1 cellular context compared by ENCODE assay signal in the genomic region with DNA sequence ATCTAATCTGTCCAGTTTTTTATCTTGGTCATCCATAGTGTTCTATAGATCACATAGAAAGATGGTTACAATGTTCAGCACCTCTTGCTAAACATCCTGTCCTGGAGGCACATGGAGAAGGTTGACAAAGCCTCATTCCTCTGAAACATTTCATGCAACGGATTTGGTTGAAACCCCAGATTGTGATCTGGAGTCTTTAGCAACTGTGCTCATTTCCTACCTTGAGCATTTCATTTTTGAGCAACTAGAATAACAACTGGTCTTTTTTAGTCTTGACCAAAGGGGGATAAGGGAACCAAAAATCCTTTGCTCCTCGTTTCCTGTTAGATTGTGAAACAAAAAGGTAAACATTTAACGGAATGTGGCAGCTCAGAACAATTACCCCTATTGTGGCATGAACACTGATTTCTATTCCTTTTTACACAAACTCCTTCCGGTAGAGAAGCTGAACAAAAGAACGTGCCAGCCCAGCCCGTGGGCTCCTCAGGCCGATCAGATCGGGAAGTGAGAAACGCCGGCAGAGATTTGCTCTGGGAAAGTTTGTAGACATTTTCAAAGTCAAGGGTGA.
TF ChIP-seq lines count a peak whose summit lies in the region.

No MANE protein-coding gene starts in this region.

TF ChIP-seq in HepG2, 621 proteins besides CTCF, POLR2A, EP300 and RAD21 (continued from another document and continues in another):
- TF ChIP-seq ZNF609 (CRISPR knock-in tag; IDR thresholded peaks at IDR 0.05; ENCODE audit: borderline replicate concordance) (peak; percentile 65; the same call in 1 of the 2 replicates), ZNF234 (CRISPR knock-in tag; conservative IDR thresholded peaks at IDR 0.05) (no peak), ATF7-NPFF (CRISPR knock-in tag; IDR thresholded peaks at IDR 0.05; ENCODE audit: low read depth) (no peak), FOXK1 (CRISPR knock-in tag; IDR thresholded peaks at IDR 0.05; ENCODE audit: borderline replicate concordance, low read depth) (peak; percentile 72; the same call in 1 of the 2 replicates), ZNF276 (CRISPR knock-in tag; IDR thresholded peaks at IDR 0.05; ENCODE audit: low read depth) (no peak), RXRA (CRISPR knock-in tag; IDR thresholded peaks at IDR 0.05) (no peak; the same call in 1 of the 2 replicates), FOXC1 (CRISPR knock-in tag; IDR thresholded peaks at IDR 0.05; ENCODE audit: borderline replicate concordance) (no peak), POLR2G (IDR thresholded peaks at IDR 0.05; ENCODE audit: low read depth, low read length) (peak; percentile 31), ATF4 (CRISPR knock-in tag; IDR thresholded peaks at IDR 0.05) (peak in 1 of 2 experiments; percentile 86; a peak in 2 of 4 replicates), ZNF512B (CRISPR knock-in tag; IDR thresholded peaks at IDR 0.05; ENCODE audit: borderline replicate concordance) (no peak), ZFP36L1 (CRISPR knock-in tag; IDR thresholded peaks at IDR 0.05) (peak; percentile 20; the same call in 1 of the 2 replicates), TFAP4 (IDR thresholded peaks at IDR 0.05; ENCODE audit: borderline replicate concordance, low read depth) (peak; percentile 56; the same call in 1 of the 2 replicates), ERF (CRISPR knock-in tag; IDR thresholded peaks at IDR 0.05) (peak; percentile 89), NFIC (IDR thresholded peaks at IDR 0.05; ENCODE audit: low read length) (peak; percentile 94), NFATC3 (CRISPR knock-in tag; IDR thresholded peaks at IDR 0.05) (no peak), AHDC1 (CRISPR knock-in tag; IDR thresholded peaks at IDR 0.05; ENCODE audit: borderline replicate concordance) (peak; percentile 88), ZBTB21 (CRISPR knock-in tag; IDR thresholded peaks at IDR 0.05) (no peak; the same call in 1 of the 2 replicates), IKZF4 (CRISPR knock-in tag; IDR thresholded peaks at IDR 0.05; ENCODE audit: borderline replicate concordance, low read depth, not compliant biosample characterization) (no peak), ZNF33B (CRISPR knock-in tag; IDR thresholded peaks at IDR 0.05) (no peak), REPIN1 (CRISPR knock-in tag; IDR thresholded peaks at IDR 0.05; ENCODE audit: borderline replicate concordance, low read depth) (0 out of 2 replicates have a peak, but pooled peaks have one; percentile 39), POLR2AphosphoS2 (IDR thresholded peaks at IDR 0.05; ENCODE audit: low read depth, low read length) (no peak)
- TF ChIP-seq, protein P1, sequence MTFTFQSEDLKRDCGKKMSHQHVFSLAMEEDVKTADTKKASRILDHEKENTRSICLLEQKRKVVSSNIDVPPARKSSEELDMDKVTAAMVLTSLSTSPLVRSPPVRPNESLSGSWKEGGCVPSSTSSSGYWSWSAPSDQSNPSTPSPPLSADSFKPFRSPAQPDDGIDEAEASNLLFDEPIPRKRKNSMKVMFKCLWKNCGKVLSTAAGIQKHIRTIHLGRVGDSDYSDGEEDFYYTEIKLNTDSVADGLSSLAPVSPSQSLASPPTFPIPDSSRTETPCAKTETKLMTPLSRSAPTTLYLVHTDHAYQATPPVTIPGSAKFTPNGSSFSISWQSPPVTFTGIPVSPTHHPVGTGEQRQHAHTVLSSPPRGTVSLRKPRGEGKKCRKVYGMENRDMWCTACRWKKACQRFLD (CRISPR knock-in tag; IDR thresholded peaks at IDR 0.05; ENCODE audit: borderline replicate concordance): no peak
- TF ChIP-seq, protein P2, sequence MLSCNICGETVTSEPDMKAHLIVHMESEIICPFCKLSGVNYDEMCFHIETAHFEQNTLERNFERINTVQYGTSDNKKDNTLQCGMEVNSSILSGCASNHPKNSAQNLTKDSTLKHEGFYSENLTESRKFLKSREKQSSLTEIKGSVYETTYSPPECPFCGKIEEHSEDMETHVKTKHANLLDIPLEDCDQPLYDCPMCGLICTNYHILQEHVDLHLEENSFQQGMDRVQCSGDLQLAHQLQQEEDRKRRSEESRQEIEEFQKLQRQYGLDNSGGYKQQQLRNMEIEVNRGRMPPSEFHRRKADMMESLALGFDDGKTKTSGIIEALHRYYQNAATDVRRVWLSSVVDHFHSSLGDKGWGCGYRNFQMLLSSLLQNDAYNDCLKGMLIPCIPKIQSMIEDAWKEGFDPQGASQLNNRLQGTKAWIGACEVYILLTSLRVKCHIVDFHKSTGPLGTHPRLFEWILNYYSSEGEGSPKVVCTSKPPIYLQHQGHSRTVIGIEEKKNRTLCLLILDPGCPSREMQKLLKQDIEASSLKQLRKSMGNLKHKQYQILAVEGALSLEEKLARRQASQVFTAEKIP (CRISPR knock-in tag; IDR thresholded peaks at IDR 0.05; ENCODE audit: borderline replicate concordance): no peak
- TF ChIP-seq, protein P3, sequence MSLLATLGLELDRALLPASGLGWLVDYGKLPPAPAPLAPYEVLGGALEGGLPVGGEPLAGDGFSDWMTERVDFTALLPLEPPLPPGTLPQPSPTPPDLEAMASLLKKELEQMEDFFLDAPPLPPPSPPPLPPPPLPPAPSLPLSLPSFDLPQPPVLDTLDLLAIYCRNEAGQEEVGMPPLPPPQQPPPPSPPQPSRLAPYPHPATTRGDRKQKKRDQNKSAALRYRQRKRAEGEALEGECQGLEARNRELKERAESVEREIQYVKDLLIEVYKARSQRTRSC (CRISPR knock-in tag; IDR thresholded peaks at IDR 0.05; ENCODE audit: low read depth): no peak
- TF ChIP-seq, protein P4, sequence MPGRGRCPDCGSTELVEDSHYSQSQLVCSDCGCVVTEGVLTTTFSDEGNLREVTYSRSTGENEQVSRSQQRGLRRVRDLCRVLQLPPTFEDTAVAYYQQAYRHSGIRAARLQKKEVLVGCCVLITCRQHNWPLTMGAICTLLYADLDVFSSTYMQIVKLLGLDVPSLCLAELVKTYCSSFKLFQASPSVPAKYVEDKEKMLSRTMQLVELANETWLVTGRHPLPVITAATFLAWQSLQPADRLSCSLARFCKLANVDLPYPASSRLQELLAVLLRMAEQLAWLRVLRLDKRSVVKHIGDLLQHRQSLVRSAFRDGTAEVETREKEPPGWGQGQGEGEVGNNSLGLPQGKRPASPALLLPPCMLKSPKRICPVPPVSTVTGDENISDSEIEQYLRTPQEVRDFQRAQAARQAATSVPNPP (CRISPR knock-in tag; IDR thresholded peaks at IDR 0.05): no peak
- TF ChIP-seq, protein P5, sequence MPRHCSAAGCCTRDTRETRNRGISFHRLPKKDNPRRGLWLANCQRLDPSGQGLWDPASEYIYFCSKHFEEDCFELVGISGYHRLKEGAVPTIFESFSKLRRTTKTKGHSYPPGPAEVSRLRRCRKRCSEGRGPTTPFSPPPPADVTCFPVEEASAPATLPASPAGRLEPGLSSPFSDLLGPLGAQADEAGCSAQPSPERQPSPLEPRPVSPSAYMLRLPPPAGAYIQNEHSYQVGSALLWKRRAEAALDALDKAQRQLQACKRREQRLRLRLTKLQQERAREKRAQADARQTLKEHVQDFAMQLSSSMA (CRISPR knock-in tag; IDR thresholded peaks at IDR 0.05): no peak
